ENCODE assay signal across 2 cellular contexts in genomic region chr6:36327226-36328009, GRCh38.
TF ChIP-seq lines count a peak whose summit lies in the region.

No MANE protein-coding gene starts in this region.

TF ChIP-seq in HepG2, 621 proteins besides CTCF, POLR2A, EP300 and RAD21 (continued from another document):
- no peak for TF ChIP-seq FOXC1 (CRISPR knock-in tag; IDR thresholded peaks at IDR 0.05; ENCODE audit: borderline replicate concordance)
- TF ChIP-seq ZNF768 (CRISPR knock-in tag; IDR thresholded peaks at IDR 0.05), result peak; percentile 69; the same call in 1 of the 2 replicates
- TF ChIP-seq CHCHD3 (CRISPR knock-in tag; IDR thresholded peaks at IDR 0.05), result no peak
- TF ChIP-seq RBM22 (optimal IDR thresholded peaks at IDR 0.05; ENCODE audit: low read length), result no peak
- TF ChIP-seq HNRNPLL (IDR thresholded peaks at IDR 0.05; ENCODE audit: low read depth, low read length, poor library complexity, severe bottlenecking), result no peak

TF ChIP-seq in WTC11, 78 proteins besides CTCF, POLR2A, EP300 and RAD21 (continued from another document):
- 0 out of 2 replicates have a peak, but pooled peaks have one; percentile 57 for TF ChIP-seq GTF2I (CRISPR knock-in tag; conservative IDR thresholded peaks at IDR 0.05)
